15 cellular contexts compared by ENCODE assay signal in genomic region chr9:33461474-33461873, GRCh38. TPM values are rescaled to one million over a fixed set of nuclear protein-coding genes. Genes with fewer than 3 reads are reported as not detected.
DNase-seq lines count a peak whose midpoint lies in the region; ATAC-seq and TF ChIP-seq lines count a peak whose summit lies in the region.
"Had no signal": no experiment of that assay in that cellular context is flagged by ENCODE, and none has a peak within 500 bp of the region (broad histone marks: within the 10 kb centered on the region; RNA-seq: fewer than 3 reads in every experiment).

No MANE protein-coding gene starts in this region.

- H3K4me1 ChIP-seq in OCI-LY7 (ENCODE audit: insufficient read depth, low read length, poor library complexity, severe bottlenecking) = peaks cover 16% of the 10 kb centered on the region

- H3K4me3 Mint-ChIP-seq in activated T-cell treated with anti-CD3 and anti-CD28 coated beads, Interleukin-2, amount 50 U/mL, for 72 hours = no peak overlapping the region
- no peak overlapping the region for H3K4me3 Mint-ChIP-seq in effector memory CD8-positive, alpha-beta T cell
- H3K4me3 Mint-ChIP-seq in stimulated activated effector memory CD8-positive, alpha-beta T cell treated with anti-CD3 and anti-CD28 coated beads, Interleukin-12 subunit alpha, Interleukin-12 subunit beta, amount 100 ng/mL, for 72 hours = no peak overlapping the region
- H3K4me3 Mint-ChIP-seq: HFFc6 had no signal

- peaks cover 66% of the 10 kb centered on the region for H3K36me3 ChIP-seq in OCI-LY7 (ENCODE audit: insufficient read depth, low read length)

- no peak overlapping the region for H3K27ac ChIP-seq in OCI-LY7 (ENCODE audit: low read depth, low read length, poor library complexity, severe bottlenecking)
- H3K27ac ChIP-seq: C4-2B, PC-9 had no signal

- intact Hi-C loops in OCI-LY7 (cut with micrococcal nuclease; ENCODE audit: unreplicated experiment) = no loop called here

- no peak overlapping the region for H2AFZ ChIP-seq in OCI-LY7 (ENCODE audit: low read length)
- H2AFZ ChIP-seq: PC-9 had no signal

- peak overlapping the region; percentile 1 for H3K27ac Mint-ChIP-seq in activated T-cell treated with anti-CD3 and anti-CD28 coated beads, Interleukin-2, amount 50 U/mL, for 72 hours
- peak overlapping the region; percentile 4 to 60 for H3K27ac Mint-ChIP-seq in effector memory CD8-positive, alpha-beta T cell
- H3K27ac Mint-ChIP-seq in stimulated activated effector memory CD8-positive, alpha-beta T cell treated with anti-CD3 and anti-CD28 coated beads, Interleukin-12 subunit alpha, Interleukin-12 subunit beta, amount 100 ng/mL, for 72 hours = peak overlapping the region; percentile 32

- H3K4me2 ChIP-seq in OCI-LY7 (ENCODE audit: low read length) = no peak overlapping the region
- H3K4me2 ChIP-seq: PC-9 had no signal

- H4K20me1 ChIP-seq in OCI-LY7 (ENCODE audit: insufficient read depth, low read length) = no peaks in the 10 kb centered on the region

- ATAC-seq in activated T-cell treated with anti-CD3 and anti-CD28 coated beads, Interleukin-2, amount 50 U/mL, for 72 hours (replicated peaks in 1 of 2) = no peak
- no peak for ATAC-seq in effector memory CD8-positive, alpha-beta T cell (replicated peaks)
- ATAC-seq in stimulated activated effector memory CD8-positive, alpha-beta T cell treated with anti-CD3 and anti-CD28 coated beads, Interleukin-12 subunit alpha, Interleukin-12 subunit beta, amount 100 ng/mL, for 72 hours = no peak
- ATAC-seq in GM21576 (IDR thresholded peaks at IDR 0.05; ENCODE audit: unreplicated experiment) = no peak
- ATAC-seq in GM18511 (IDR thresholded peaks at IDR 0.05; ENCODE audit: unreplicated experiment) = no peak

- no peaks in the 10 kb centered on the region for H3K79me2 ChIP-seq in OCI-LY7 (ENCODE audit: insufficient read depth, low read depth, low read length)

- H3K4me1 Mint-ChIP-seq in activated T-cell treated with anti-CD3 and anti-CD28 coated beads, Interleukin-2, amount 50 U/mL, for 72 hours (ENCODE audit: low read depth) = peaks cover 33% of the 10 kb centered on the region
- peaks cover 8 to 20% of the 10 kb centered on the region in 2 donors for H3K4me1 Mint-ChIP-seq in effector memory CD8-positive, alpha-beta T cell (ENCODE audit: low read depth in 2 of 2)
- peaks cover 33% of the 10 kb centered on the region for H3K4me1 Mint-ChIP-seq in stimulated activated effector memory CD8-positive, alpha-beta T cell treated with anti-CD3 and anti-CD28 coated beads, Interleukin-12 subunit alpha, Interleukin-12 subunit beta, amount 100 ng/mL, for 72 hours

- no peaks in the 10 kb centered on the region for H3K9me2 ChIP-seq in OCI-LY7 (ENCODE audit: insufficient read depth, low read length)

- peaks cover 4 to 5% of the 10 kb centered on the region in 2 donors for H3K36me3 Mint-ChIP-seq in activated T-cell treated with anti-CD3 and anti-CD28 coated beads, Interleukin-2, amount 50 U/mL, for 72 hours (ENCODE audit: insufficient read depth in 2 of 2)
- peaks cover 33% of the 10 kb centered on the region for H3K36me3 Mint-ChIP-seq in effector memory CD8-positive, alpha-beta T cell (ENCODE audit: insufficient read depth)
- H3K36me3 Mint-ChIP-seq in stimulated activated effector memory CD8-positive, alpha-beta T cell treated with anti-CD3 and anti-CD28 coated beads, Interleukin-12 subunit alpha, Interleukin-12 subunit beta, amount 100 ng/mL, for 72 hours = peaks cover 59% of the 10 kb centered on the region

- no peaks in the 10 kb centered on the region for H3K9me3 Mint-ChIP-seq in activated T-cell treated with anti-CD3 and anti-CD28 coated beads, Interleukin-2, amount 50 U/mL, for 72 hours
- no peaks in the 10 kb centered on the region for H3K9me3 Mint-ChIP-seq in effector memory CD8-positive, alpha-beta T cell
- H3K9me3 Mint-ChIP-seq in stimulated activated effector memory CD8-positive, alpha-beta T cell treated with anti-CD3 and anti-CD28 coated beads, Interleukin-12 subunit alpha, Interleukin-12 subunit beta, amount 100 ng/mL, for 72 hours = no peaks in the 10 kb centered on the region
- H3K9me3 Mint-ChIP-seq: HFFc6 had no signal

- CTCF ChIA-PET in OCI-LY7 (lab: Charles Lee; ENCODE audit: unreplicated experiment) = interaction anchor here (1.2 kb wide), 1 partner anchor 9 kb away, joined by 4 read pairs; no protein-coding TSS in a partner anchor

- POLR2A ChIA-PET in OCI-LY7 (lab: Charles Lee) = interaction anchor here (0.5 to 4.5 kb wide), 2 partner anchors 11 to 14 kb away, joined by 3 to 28 read pairs; partner anchors contain the start of genes AQP3 and NOL6

- H3K4me3 ChIP-seq in OCI-LY7 (ENCODE audit: low read depth, low read length, poor library complexity, severe bottlenecking) = no peak overlapping the region
- H3K4me3 ChIP-seq: PC-9 had no signal

- no peak for DNase-seq in activated T-cell treated with anti-CD3 and anti-CD28 coated beads, Interleukin-2, amount 50 U/mL, for 72 hours
- DNase-seq in activated T-cell treated with anti-CD3 and anti-CD28 coated beads, Interleukin-2, amount 50 U/mL, for 1 hour = no peak
- DNase-seq in OCI-LY7 (ENCODE audit: low spot score) = no peak
- DNase-seq in effector memory CD8-positive, alpha-beta T cell = no peak
- DNase-seq in stimulated activated effector memory CD8-positive, alpha-beta T cell treated with anti-CD3 and anti-CD28 coated beads, Interleukin-12 subunit alpha, Interleukin-12 subunit beta, amount 100 ng/mL, for 72 hours (ENCODE audit: low spot score in 2 of 2) = no peak
- no peak for DNase-seq in NCI-H2081 (lab: John Stamatoyannopoulos, UW)
- DNase-seq: DMS79 treated with DMSO at 0.1 percent for 48 hours, HFFc6, NCI-H146, PC-9, Right ventricle myocardium superior had no signal

- TSS peak; percentile 72 for BruUV-seq in OCI-LY7 (replicated peaks; lab: Mats Ljungman, UMichigan)

- H3K9me3 ChIP-seq in OCI-LY7 (ENCODE audit: low read length) = no peaks in the 10 kb centered on the region

- no peaks in the 10 kb centered on the region for H3K27me3 Mint-ChIP-seq in activated T-cell treated with anti-CD3 and anti-CD28 coated beads, Interleukin-2, amount 50 U/mL, for 72 hours (ENCODE audit: low read depth)
- H3K27me3 Mint-ChIP-seq in effector memory CD8-positive, alpha-beta T cell = no peaks in the 10 kb centered on the region

- TF ChIP-seq CTCF in OCI-LY7 (conservative IDR thresholded peaks at IDR 0.05; ENCODE audit: low read length) = no peak

RNA-seq across cellular contexts. Expression of gene NOL6, which starts 12.2 kb away (rescaled TPM):
- 10 to 100 TPM; 26.1 to 30.1 TPM for total RNA-seq in activated T-cell treated with anti-CD3 and anti-CD28 coated beads, Interleukin-2, amount 50 U/mL, for 72 hours
- 26.4 and 28.8 TPM in 2 replicates for total RNA-seq in OCI-LY7 (2014; rRNA removed; shearing (Covaris generic))
- total RNA-seq in OCI-LY7 (2022) = 23.8 and 30.9 TPM in 2 replicates

RNA-seq across cellular contexts. Expression of gene AQP3, which starts 14.1 kb away (rescaled TPM):
- 10 to 100 TPM; 12.0 to 17.8 TPM for total RNA-seq in activated T-cell treated with anti-CD3 and anti-CD28 coated beads, Interleukin-2, amount 50 U/mL, for 72 hours
- 16.0 TPM in 2 replicates for total RNA-seq in OCI-LY7 (2014; rRNA removed; shearing (Covaris generic))
- total RNA-seq in OCI-LY7 (2022) = 28.5 and 30.6 TPM in 2 replicates

RNA-seq across cellular contexts. Expression of gene AQP7, which starts 59.1 kb away (rescaled TPM):
- total RNA-seq in activated T-cell treated with anti-CD3 and anti-CD28 coated beads, Interleukin-2, amount 50 U/mL, for 72 hours = not detected
- not detected in 2 replicates for total RNA-seq in OCI-LY7 (2014; rRNA removed; shearing (Covaris generic))
- 1.4 and 2.2 TPM in 2 replicates for total RNA-seq in OCI-LY7 (2022)
- total RNA-seq: H4, HFFc6 had no signal
